ENCODE assay signal across 1 cellular context in the genomic region with DNA sequence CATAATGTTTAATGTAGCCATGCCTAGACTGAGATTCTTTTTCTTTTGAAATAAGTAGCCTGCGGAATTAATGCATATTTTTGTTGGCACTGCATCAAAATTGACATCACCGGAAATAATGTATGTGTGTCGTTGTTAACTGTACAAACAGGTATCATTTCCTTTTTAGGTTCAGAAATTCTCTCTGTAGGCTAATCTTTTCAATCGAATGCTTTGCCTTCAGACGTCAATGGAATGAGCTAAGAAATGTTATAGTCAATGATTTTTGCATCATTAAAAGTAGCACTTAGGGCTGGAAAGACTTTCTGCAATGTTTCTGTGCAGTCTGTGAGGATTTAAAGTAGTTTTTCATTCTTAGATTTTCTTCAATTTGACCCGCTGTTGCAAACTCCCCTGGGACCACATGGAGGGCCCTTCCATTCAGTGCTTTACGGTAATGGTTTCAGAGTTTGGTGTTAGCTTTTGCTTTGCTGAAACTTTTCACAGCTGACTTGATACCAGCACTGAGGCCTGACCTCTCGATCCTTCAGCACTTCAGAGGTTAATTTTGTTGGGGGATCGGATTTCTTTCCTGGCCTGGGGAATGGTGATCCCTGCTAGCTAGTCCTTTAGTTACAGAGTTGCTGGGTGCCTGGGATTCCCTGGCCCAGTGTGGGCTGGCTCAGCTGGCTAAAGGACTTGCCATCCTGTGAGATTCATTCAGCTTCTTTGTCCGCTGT.
TF ChIP-seq lines count a peak whose summit lies in the region.

No MANE protein-coding gene starts in this region.

TF ChIP-seq in HepG2, 621 proteins besides CTCF, POLR2A, EP300 and RAD21 (continued from another document and continues in another):
- TF ChIP-seq, protein P1, sequence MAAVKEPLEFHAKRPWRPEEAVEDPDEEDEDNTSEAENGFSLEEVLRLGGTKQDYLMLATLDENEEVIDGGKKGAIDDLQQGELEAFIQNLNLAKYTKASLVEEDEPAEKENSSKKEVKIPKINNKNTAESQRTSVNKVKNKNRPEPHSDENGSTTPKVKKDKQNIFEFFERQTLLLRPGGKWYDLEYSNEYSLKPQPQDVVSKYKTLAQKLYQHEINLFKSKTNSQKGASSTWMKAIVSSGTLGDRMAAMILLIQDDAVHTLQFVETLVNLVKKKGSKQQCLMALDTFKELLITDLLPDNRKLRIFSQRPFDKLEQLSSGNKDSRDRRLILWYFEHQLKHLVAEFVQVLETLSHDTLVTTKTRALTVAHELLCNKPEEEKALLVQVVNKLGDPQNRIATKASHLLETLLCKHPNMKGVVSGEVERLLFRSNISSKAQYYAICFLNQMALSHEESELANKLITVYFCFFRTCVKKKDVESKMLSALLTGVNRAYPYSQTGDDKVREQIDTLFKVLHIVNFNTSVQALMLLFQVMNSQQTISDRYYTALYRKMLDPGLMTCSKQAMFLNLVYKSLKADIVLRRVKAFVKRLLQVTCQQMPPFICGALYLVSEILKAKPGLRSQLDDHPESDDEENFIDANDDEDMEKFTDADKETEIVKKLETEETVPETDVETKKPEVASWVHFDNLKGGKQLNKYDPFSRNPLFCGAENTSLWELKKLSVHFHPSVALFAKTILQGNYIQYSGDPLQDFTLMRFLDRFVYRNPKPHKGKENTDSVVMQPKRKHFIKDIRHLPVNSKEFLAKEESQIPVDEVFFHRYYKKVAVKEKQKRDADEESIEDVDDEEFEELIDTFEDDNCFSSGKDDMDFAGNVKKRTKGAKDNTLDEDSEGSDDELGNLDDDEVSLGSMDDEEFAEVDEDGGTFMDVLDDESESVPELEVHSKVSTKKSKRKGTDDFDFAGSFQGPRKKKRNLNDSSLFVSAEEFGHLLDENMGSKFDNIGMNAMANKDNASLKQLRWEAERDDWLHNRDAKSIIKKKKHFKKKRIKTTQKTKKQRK (IDR thresholded peaks at IDR 0.05; ENCODE audit: low read length): no peak
- TF ChIP-seq, protein P2, sequence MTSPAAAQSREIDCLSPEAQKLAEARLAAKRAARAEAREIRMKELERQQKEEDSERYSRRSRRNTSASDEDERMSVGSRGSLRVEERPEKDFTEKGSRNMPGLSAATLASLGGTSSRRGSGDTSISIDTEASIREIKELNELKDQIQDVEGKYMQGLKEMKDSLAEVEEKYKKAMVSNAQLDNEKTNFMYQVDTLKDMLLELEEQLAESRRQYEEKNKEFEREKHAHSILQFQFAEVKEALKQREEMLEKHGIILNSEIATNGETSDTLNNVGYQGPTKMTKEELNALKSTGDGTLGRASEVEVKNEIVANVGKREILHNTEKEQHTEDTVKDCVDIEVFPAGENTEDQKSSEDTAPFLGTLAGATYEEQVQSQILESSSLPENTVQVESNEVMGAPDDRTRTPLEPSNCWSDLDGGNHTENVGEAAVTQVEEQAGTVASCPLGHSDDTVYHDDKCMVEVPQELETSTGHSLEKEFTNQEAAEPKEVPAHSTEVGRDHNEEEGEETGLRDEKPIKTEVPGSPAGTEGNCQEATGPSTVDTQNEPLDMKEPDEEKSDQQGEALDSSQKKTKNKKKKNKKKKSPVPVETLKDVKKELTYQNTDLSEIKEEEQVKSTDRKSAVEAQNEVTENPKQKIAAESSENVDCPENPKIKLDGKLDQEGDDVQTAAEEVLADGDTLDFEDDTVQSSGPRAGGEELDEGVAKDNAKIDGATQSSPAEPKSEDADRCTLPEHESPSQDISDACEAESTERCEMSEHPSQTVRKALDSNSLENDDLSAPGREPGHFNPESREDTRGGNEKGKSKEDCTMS (CRISPR knock-in tag; conservative IDR thresholded peaks at IDR 0.05): no peak
- TF ChIP-seq RBAK (CRISPR knock-in tag; IDR thresholded peaks at IDR 0.05): no peak
- TF ChIP-seq ZNF282 (IDR thresholded peaks at IDR 0.05; ENCODE audit: partially characterized antibody): no peak
- TF ChIP-seq, protein P3, sequence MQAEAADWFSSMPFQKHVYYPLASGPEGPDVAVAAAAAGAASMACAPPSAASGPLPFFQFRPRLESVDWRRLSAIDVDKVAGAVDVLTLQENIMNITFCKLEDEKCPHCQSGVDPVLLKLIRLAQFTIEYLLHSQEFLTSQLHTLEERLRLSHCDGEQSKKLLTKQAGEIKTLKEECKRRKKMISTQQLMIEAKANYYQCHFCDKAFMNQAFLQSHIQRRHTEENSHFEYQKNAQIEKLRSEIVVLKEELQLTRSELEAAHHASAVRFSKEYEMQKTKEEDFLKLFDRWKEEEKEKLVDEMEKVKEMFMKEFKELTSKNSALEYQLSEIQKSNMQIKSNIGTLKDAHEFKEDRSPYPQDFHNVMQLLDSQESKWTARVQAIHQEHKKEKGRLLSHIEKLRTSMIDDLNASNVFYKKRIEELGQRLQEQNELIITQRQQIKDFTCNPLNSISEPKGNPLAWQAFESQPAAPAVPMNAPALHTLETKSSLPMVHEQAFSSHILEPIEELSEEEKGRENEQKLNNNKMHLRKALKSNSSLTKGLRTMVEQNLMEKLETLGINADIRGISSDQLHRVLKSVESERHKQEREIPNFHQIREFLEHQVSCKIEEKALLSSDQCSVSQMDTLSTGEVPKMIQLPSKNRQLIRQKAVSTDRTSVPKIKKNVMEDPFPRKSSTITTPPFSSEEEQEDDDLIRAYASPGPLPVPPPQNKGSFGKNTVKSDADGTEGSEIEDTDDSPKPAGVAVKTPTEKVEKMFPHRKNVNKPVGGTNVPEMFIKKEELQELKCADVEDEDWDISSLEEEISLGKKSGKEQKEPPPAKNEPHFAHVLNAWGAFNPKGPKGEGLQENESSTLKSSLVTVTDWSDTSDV (CRISPR knock-in tag; IDR thresholded peaks at IDR 0.05): no peak
- TF ChIP-seq PHF21A (CRISPR knock-in tag; IDR thresholded peaks at IDR 0.05): no peak; the same call in 1 of the 2 replicates
- TF ChIP-seq, protein P4, sequence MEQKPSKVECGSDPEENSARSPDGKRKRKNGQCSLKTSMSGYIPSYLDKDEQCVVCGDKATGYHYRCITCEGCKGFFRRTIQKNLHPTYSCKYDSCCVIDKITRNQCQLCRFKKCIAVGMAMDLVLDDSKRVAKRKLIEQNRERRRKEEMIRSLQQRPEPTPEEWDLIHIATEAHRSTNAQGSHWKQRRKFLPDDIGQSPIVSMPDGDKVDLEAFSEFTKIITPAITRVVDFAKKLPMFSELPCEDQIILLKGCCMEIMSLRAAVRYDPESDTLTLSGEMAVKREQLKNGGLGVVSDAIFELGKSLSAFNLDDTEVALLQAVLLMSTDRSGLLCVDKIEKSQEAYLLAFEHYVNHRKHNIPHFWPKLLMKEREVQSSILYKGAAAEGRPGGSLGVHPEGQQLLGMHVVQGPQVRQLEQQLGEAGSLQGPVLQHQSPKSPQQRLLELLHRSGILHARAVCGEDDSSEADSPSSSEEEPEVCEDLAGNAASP (CRISPR knock-in tag; IDR thresholded peaks at IDR 0.05; ENCODE audit: borderline replicate concordance): no peak
- TF ChIP-seq PRMT3 (CRISPR knock-in tag; IDR thresholded peaks at IDR 0.05; ENCODE audit: borderline replicate concordance, low read depth): no peak
- no peak for TF ChIP-seq TAF15 (IDR thresholded peaks at IDR 0.05; ENCODE audit: low read depth, low read length, poor library complexity, severe bottlenecking)
- TF ChIP-seq, protein P5, sequence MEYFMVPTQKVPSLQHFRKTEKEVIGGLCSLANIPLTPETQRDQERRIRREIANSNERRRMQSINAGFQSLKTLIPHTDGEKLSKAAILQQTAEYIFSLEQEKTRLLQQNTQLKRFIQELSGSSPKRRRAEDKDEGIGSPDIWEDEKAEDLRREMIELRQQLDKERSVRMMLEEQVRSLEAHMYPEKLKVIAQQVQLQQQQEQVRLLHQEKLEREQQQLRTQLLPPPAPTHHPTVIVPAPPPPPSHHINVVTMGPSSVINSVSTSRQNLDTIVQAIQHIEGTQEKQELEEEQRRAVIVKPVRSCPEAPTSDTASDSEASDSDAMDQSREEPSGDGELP (IDR thresholded peaks at IDR 0.05; ENCODE audit: borderline replicate concordance, low read depth): peak; percentile 92
- TF ChIP-seq, protein P6, sequence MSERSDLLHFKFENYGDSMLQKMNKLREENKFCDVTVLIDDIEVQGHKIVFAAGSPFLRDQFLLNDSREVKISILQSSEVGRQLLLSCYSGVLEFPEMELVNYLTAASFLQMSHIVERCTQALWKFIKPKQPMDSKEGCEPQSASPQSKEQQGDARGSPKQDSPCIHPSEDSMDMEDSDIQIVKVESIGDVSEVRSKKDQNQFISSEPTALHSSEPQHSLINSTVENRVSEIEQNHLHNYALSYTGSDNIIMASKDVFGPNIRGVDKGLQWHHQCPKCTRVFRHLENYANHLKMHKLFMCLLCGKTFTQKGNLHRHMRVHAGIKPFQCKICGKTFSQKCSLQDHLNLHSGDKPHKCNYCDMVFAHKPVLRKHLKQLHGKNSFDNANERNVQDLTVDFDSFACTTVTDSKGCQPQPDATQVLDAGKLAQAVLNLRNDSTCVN (CRISPR knock-in tag; IDR thresholded peaks at IDR 0.05; ENCODE audit: borderline replicate concordance): no peak
- TF ChIP-seq, protein P7, sequence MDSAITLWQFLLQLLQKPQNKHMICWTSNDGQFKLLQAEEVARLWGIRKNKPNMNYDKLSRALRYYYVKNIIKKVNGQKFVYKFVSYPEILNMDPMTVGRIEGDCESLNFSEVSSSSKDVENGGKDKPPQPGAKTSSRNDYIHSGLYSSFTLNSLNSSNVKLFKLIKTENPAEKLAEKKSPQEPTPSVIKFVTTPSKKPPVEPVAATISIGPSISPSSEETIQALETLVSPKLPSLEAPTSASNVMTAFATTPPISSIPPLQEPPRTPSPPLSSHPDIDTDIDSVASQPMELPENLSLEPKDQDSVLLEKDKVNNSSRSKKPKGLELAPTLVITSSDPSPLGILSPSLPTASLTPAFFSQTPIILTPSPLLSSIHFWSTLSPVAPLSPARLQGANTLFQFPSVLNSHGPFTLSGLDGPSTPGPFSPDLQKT (CRISPR knock-in tag; IDR thresholded peaks at IDR 0.05; ENCODE audit: borderline replicate concordance): no peak
- no peak for TF ChIP-seq WIZ (CRISPR knock-in tag; IDR thresholded peaks at IDR 0.05)
- TF ChIP-seq, protein P8, sequence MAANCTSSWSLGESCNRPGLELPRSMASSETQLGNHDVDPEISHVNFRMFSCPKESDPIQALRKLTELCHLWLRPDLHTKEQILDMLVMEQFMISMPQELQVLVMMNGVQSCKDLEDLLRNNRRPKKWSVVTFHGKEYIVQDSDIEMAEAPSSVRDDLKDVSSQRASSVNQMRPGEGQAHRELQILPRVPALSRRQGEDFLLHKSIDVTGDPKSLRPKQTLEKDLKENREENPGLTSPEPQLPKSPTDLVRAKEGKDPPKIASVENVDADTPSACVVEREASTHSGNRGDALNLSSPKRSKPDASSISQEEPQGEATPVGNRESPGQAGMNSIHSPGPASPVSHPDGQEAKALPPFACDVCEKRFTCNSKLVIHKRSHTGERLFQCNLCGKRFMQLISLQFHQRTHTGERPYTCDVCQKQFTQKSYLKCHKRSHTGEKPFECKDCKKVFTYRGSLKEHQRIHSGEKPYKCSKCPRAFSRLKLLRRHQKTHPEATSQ (CRISPR knock-in tag; IDR thresholded peaks at IDR 0.05; ENCODE audit: borderline replicate concordance): no peak
- no peak for TF ChIP-seq ATAD3A (CRISPR knock-in tag; IDR thresholded peaks at IDR 0.05)
- TF ChIP-seq FOSL2 (CRISPR knock-in tag; IDR thresholded peaks at IDR 0.05): 0 out of 2 replicates have a peak, but pooled peaks have one; percentile 18
- TF ChIP-seq, protein P9, sequence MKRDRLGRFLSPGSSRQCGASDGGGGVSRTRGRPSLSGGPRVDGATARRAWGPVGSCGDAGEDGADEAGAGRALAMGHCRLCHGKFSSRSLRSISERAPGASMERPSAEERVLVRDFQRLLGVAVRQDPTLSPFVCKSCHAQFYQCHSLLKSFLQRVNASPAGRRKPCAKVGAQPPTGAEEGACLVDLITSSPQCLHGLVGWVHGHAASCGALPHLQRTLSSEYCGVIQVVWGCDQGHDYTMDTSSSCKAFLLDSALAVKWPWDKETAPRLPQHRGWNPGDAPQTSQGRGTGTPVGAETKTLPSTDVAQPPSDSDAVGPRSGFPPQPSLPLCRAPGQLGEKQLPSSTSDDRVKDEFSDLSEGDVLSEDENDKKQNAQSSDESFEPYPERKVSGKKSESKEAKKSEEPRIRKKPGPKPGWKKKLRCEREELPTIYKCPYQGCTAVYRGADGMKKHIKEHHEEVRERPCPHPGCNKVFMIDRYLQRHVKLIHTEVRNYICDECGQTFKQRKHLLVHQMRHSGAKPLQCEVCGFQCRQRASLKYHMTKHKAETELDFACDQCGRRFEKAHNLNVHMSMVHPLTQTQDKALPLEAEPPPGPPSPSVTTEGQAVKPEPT (CRISPR knock-in tag; IDR thresholded peaks at IDR 0.05; ENCODE audit: low read depth): no peak
- TF ChIP-seq HOXA9 (CRISPR knock-in tag; IDR thresholded peaks at IDR 0.05; ENCODE audit: borderline replicate concordance): no peak
- no peak for TF ChIP-seq MIER2 (CRISPR knock-in tag; IDR thresholded peaks at IDR 0.05)
- TF ChIP-seq, protein P10, sequence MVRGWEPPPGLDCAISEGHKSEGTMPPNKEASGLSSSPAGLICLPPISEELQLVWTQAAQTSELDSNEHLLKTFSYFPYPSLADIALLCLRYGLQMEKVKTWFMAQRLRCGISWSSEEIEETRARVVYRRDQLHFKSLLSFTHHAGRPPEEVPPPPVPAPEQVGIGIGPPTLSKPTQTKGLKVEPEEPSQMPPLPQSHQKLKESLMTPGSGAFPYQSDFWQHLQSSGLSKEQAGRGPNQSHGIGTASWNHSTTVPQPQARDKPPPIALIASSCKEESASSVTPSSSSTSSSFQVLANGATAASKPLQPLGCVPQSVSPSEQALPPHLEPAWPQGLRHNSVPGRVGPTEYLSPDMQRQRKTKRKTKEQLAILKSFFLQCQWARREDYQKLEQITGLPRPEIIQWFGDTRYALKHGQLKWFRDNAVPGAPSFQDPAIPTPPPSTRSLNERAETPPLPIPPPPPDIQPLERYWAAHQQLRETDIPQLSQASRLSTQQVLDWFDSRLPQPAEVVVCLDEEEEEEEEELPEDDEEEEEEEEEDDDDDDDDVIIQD (CRISPR knock-in tag; IDR thresholded peaks at IDR 0.05; ENCODE audit: low read depth): no peak
- peak; percentile 100 for TF ChIP-seq GZF1 (CRISPR knock-in tag; IDR thresholded peaks at IDR 0.05)
- TF ChIP-seq ZNF644 (CRISPR knock-in tag; IDR thresholded peaks at IDR 0.05; ENCODE audit: low read depth): no peak
- no peak for TF ChIP-seq RORA (CRISPR knock-in tag; IDR thresholded peaks at IDR 0.05)
- TF ChIP-seq ZKSCAN1 (IDR thresholded peaks at IDR 0.05; ENCODE audit: low read length): no peak
- no peak for TF ChIP-seq RXRA (CRISPR knock-in tag; IDR thresholded peaks at IDR 0.05)
- TF ChIP-seq, protein P11, sequence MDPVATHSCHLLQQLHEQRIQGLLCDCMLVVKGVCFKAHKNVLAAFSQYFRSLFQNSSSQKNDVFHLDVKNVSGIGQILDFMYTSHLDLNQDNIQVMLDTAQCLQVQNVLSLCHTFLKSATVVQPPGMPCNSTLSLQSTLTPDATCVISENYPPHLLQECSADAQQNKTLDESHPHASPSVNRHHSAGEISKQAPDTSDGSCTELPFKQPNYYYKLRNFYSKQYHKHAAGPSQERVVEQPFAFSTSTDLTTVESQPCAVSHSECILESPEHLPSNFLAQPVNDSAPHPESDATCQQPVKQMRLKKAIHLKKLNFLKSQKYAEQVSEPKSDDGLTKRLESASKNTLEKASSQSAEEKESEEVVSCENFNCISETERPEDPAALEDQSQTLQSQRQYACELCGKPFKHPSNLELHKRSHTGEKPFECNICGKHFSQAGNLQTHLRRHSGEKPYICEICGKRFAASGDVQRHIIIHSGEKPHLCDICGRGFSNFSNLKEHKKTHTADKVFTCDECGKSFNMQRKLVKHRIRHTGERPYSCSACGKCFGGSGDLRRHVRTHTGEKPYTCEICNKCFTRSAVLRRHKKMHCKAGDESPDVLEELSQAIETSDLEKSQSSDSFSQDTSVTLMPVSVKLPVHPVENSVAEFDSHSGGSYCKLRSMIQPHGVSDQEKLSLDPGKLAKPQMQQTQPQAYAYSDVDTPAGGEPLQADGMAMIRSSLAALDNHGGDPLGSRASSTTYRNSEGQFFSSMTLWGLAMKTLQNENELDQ (CRISPR knock-in tag; IDR thresholded peaks at IDR 0.05; ENCODE audit: borderline replicate concordance): no peak
- TF ChIP-seq CHD2 (IDR thresholded peaks at IDR 0.05; ENCODE audit: low read depth, low read length): no peak
